13 cellular contexts compared by ENCODE assay signal in genomic region chr14:22559041-22559440, GRCh38. TPM values are rescaled to one million over a fixed set of nuclear protein-coding genes. Genes with fewer than 3 reads are reported as not detected.
DNase-seq lines count a peak whose midpoint lies in the region; ATAC-seq and TF ChIP-seq lines count a peak whose summit lies in the region.
"Had no signal": no experiment of that assay in that cellular context is flagged by ENCODE, and none has a peak within 500 bp of the region (broad histone marks: within the 10 kb centered on the region; RNA-seq: fewer than 3 reads in every experiment).

No MANE protein-coding gene starts in this region.

- H3K9me3 Mint-ChIP-seq in activated naive CD4-positive, alpha-beta T cell treated with anti-CD3 and anti-CD28 coated beads, Interleukin-2, amount 50 U/mL, for 24 hours: no peaks in the 10 kb centered on the region
- no peaks in the 10 kb centered on the region for H3K9me3 Mint-ChIP-seq in activated CD8-positive, alpha-beta T cell treated with anti-CD3 and anti-CD28 coated beads, Interleukin-2, amount 10 ng/mL, durations not matched to agents 7 days and 5 days (ENCODE audit: insufficient read depth)
- no peaks in the 10 kb centered on the region for H3K9me3 Mint-ChIP-seq in memory B cell

- no peak for TF ChIP-seq POLR2A in transverse colon (IDR thresholded peaks at IDR 0.05)

- no peak for ATAC-seq in activated CD8-positive, alpha-beta T cell treated with anti-CD3 and anti-CD28 coated beads, Interleukin-2, amount 10 ng/mL, durations not matched to agents 7 days and 5 days
- ATAC-seq in memory B cell (ENCODE audit: low read depth) (no peak), sciatic nerve (no peak), HG02623 (IDR thresholded peaks at IDR 0.05; ENCODE audit: unreplicated experiment) (no peak)

- no peaks in the 10 kb centered on the region for H3K27me3 ChIP-seq in transverse colon
- H3K27me3 ChIP-seq: testis had no signal

- peak overlapping the region; percentile 100 for H3K27ac Mint-ChIP-seq in activated naive CD4-positive, alpha-beta T cell treated with anti-CD3 and anti-CD28 coated beads, Interleukin-2, amount 50 U/mL, for 24 hours
- peak overlapping the region; percentile 97 for H3K27ac Mint-ChIP-seq in activated CD8-positive, alpha-beta T cell treated with anti-CD3 and anti-CD28 coated beads, Interleukin-2, amount 10 ng/mL, durations not matched to agents 7 days and 5 days
- H3K27ac Mint-ChIP-seq in memory B cell: peak overlapping the region; percentile 97

- no peak for DNase-seq in activated naive CD4-positive, alpha-beta T cell treated with Interleukin-2 at 50 U/mL for 16 hours
- no peak for DNase-seq in activated CD8-positive, alpha-beta T cell treated with anti-CD3 and anti-CD28 coated beads, Interleukin-2, amount 10 ng/mL, durations not matched to agents 7 days and 5 days
- DNase-seq in memory B cell (ENCODE audit: low spot score in 2 of 2): no peak
- no peak for DNase-seq in transverse colon
- no peak for DNase-seq in sciatic nerve (ENCODE audit: low spot score)
- no peak for DNase-seq in EL
- DNase-seq: kidney glomerular epithelial cell, posterior cingulate gyrus had no signal

- no peak for TF ChIP-seq EP300 in transverse colon (IDR thresholded peaks at IDR 0.05; ENCODE audit: low read depth)

- H3K9me3 ChIP-seq in transverse colon: no peaks in the 10 kb centered on the region
- H3K9me3 ChIP-seq: testis had no signal

- no peak overlapping the region for H3K4me3 ChIP-seq in transverse colon
- H3K4me3 ChIP-seq: coronary artery, PC-9, testis had no signal

- peaks cover 25 to 72% (median 50%) of the 10 kb centered on the region in 4 donors for H3K4me1 ChIP-seq in transverse colon
- H3K4me1 ChIP-seq: testis had no signal

- peaks cover 0 to 6% (median 0%) of the 10 kb centered on the region in 4 donors for H3K36me3 ChIP-seq in transverse colon

- in situ Hi-C loops in transverse colon (cut with MboI; ENCODE audit: low pct_ligation_motif_present in 1 of 4, low pct_unique_long_range_greater_than_20kb in 1 of 4, low sequenced_read_pairs in 3 of 4): loop anchor here in 2 of 4 donors (25.0 kb wide), 2 partner anchors 172 to 303 kb away; partner anchors contain the start of gene LRP10 (in 2 of the 2)

- peaks cover 8% of the 10 kb centered on the region for H3K36me3 Mint-ChIP-seq in activated naive CD4-positive, alpha-beta T cell treated with anti-CD3 and anti-CD28 coated beads, Interleukin-2, amount 50 U/mL, for 24 hours
- peaks cover 47% of the 10 kb centered on the region for H3K36me3 Mint-ChIP-seq in activated CD8-positive, alpha-beta T cell treated with anti-CD3 and anti-CD28 coated beads, Interleukin-2, amount 10 ng/mL, durations not matched to agents 7 days and 5 days (ENCODE audit: low read depth)
- no peaks in the 10 kb centered on the region for H3K36me3 Mint-ChIP-seq in memory B cell

- TF ChIP-seq CTCF in transverse colon (IDR thresholded peaks at IDR 0.05): no peak

- peaks cover 87% of the 10 kb centered on the region for H3K4me1 Mint-ChIP-seq in activated naive CD4-positive, alpha-beta T cell treated with anti-CD3 and anti-CD28 coated beads, Interleukin-2, amount 50 U/mL, for 24 hours
- peaks cover 92% of the 10 kb centered on the region for H3K4me1 Mint-ChIP-seq in activated CD8-positive, alpha-beta T cell treated with anti-CD3 and anti-CD28 coated beads, Interleukin-2, amount 10 ng/mL, durations not matched to agents 7 days and 5 days (ENCODE audit: low read depth)
- H3K4me1 Mint-ChIP-seq in memory B cell: peaks cover 43% of the 10 kb centered on the region

- CTCF ChIA-PET in activated CD8-positive, alpha-beta T cell treated with anti-CD3 and anti-CD28 coated beads, Interleukin-2, amount 10 ng/mL, durations not matched to agents 7 days and 5 days (lab: Charles Lee): interaction anchor here (1.0 to 14.2 kb wide), 9 partner anchors 8 to 581 kb away, joined by 3 to 523 read pairs (median 6); partner anchors contain the start of gene OXA1L

- intact Hi-C loops in transverse colon (cut with DNase I; ENCODE audit: low total_unique reads) (loop anchor here (5.0 to 10.0 kb wide), 3 partner anchors 93 to 296 kb away; partner anchors contain the start of gene MRPL52), sciatic nerve (cut with DNase I) (no loop called here)

- WGBS in transverse colon (ENCODE audit: low coverage in 1 of 2), 2 donors: 40 to 79% methylated on average over 1 of the region's 1 CpG

- H3K27ac ChIP-seq in transverse colon: peak overlapping the region; percentile 71 to 85 (median 74)
- H3K27ac ChIP-seq: PC-9, testis had no signal

- peak overlapping the region; percentile 92 for H3K4me3 Mint-ChIP-seq in activated naive CD4-positive, alpha-beta T cell treated with anti-CD3 and anti-CD28 coated beads, Interleukin-2, amount 50 U/mL, for 24 hours
- peak overlapping the region; percentile 76 for H3K4me3 Mint-ChIP-seq in activated CD8-positive, alpha-beta T cell treated with anti-CD3 and anti-CD28 coated beads, Interleukin-2, amount 10 ng/mL, durations not matched to agents 7 days and 5 days
- H3K4me3 Mint-ChIP-seq in memory B cell: no peak overlapping the region

- POLR2A ChIA-PET in activated CD8-positive, alpha-beta T cell treated with anti-CD3 and anti-CD28 coated beads, Interleukin-2, amount 10 ng/mL, durations not matched to agents 7 days and 5 days (lab: Charles Lee): interaction anchor here (1.2 to 13.5 kb wide), 8 partner anchors 9 to 47 kb away, joined by 3 to 232 read pairs (median 13); partner anchors contain the start of gene DAD1

- peaks cover 2% of the 10 kb centered on the region for H3K27me3 Mint-ChIP-seq in activated naive CD4-positive, alpha-beta T cell treated with anti-CD3 and anti-CD28 coated beads, Interleukin-2, amount 50 U/mL, for 24 hours
- no peaks in the 10 kb centered on the region for H3K27me3 Mint-ChIP-seq in activated CD8-positive, alpha-beta T cell treated with anti-CD3 and anti-CD28 coated beads, Interleukin-2, amount 10 ng/mL, durations not matched to agents 7 days and 5 days (ENCODE audit: low read depth)
- H3K27me3 Mint-ChIP-seq in memory B cell: no peaks in the 10 kb centered on the region

RNA-seq across cellular contexts. Expression of gene DAD1, which starts 30.0 kb away (rescaled TPM):
- 100 to 1,000 TPM; 130 to 147 TPM for total RNA-seq in activated CD8-positive, alpha-beta T cell treated with anti-CD3 and anti-CD28 coated beads, Interleukin-2, amount 10 ng/mL, durations not matched to agents 7 days and 5 days
- total RNA-seq in transverse colon (100 to 1,000 TPM in 3 of 4 donors, 10 to 100 TPM in 1; 31.4 to 154 (median 141) TPM), sciatic nerve (163 TPM)

RNA-seq across cellular contexts. Expression of gene ABHD4, which starts 39.1 kb away (rescaled TPM):
- 1 to 10 TPM; 8.0 to 8.5 TPM for total RNA-seq in activated CD8-positive, alpha-beta T cell treated with anti-CD3 and anti-CD28 coated beads, Interleukin-2, amount 10 ng/mL, durations not matched to agents 7 days and 5 days
- total RNA-seq in transverse colon (10 to 100 TPM; 17.5 to 41.1 (median 23.1) TPM), sciatic nerve (45.2 TPM)
